In the genomic region with DNA sequence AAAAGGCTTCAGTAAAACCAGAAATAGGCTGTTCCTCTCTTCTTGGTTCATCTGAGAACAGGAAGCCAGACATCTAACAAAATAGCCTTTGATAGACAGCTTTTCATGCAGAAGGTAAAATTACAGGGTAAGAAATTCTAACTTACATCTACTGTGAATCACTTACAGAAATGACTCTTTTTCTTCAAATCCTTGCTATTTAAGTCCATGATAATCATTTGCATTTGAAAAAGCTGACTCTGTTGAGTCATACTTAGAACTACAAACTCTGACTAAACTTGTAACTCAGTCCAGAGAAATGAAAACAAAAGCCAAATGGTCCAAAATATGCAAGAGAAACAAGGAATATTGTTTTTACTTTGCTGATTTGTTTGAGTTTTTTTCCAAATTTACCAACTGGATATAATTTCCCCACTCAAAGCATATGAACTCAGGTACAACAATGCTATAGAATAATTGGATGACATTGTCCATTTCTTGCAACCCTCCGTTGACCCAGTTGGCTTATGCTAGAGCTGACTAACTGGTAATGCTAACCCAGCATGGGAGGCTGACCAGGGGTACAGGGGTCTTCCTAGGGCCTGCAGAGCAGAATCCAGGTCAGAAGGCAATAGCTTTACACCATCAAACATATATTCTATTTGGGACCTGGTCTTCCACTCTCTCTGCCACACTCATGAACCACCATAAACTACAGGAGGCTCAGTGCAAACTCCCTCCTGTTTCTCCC, we compare ENCODE assay signal across 9 cellular contexts. TPM values are rescaled to one million over a fixed set of nuclear protein-coding genes. Genes with fewer than 3 reads are reported as not detected.
A peak's percentile ranks its signal among the peaks of the same experiment; 100 is the strongest.
DNase-seq lines count a peak whose midpoint lies in the region; ATAC-seq, FAIRE-seq and TF ChIP-seq lines count a peak whose summit lies in the region.
"Had no signal": no experiment of that assay in that cellular context is flagged by ENCODE, and none has a peak within 500 bp of the region (broad histone marks: within the 10 kb centered on the region; RNA-seq: fewer than 3 reads in every experiment).

No MANE protein-coding gene starts in this region.

- no peaks in the 10 kb centered on the region for H3K9me3 ChIP-seq in BE2C
- H3K9me3 ChIP-seq: adrenal gland had no signal

- FAIRE-seq in GM19239 (lab: Jason Lieb, UNC), result no peak

- H3K36me3 ChIP-seq in BE2C, result no peaks in the 10 kb centered on the region
- H3K36me3 ChIP-seq: adrenal gland had no signal

- peak; percentile 71 for ATAC-seq in GM21515 (IDR thresholded peaks at IDR 0.05; ENCODE audit: unreplicated experiment)
- ATAC-seq in HG03565 (IDR thresholded peaks at IDR 0.05; ENCODE audit: unreplicated experiment), result peak; percentile 81

- H3K27me3 ChIP-seq in BE2C, result no peaks in the 10 kb centered on the region
- H3K27me3 ChIP-seq: adrenal gland had no signal

- H3K4me1 ChIP-seq in BE2C, result peaks cover 2% of the 10 kb centered on the region; the same call in 1 of the 2 replicates

- TF ChIP-seq CTCF in GM10266 (IDR thresholded peaks at IDR 0.05; ENCODE audit: control insufficient read depth, insufficient read depth, low read depth, missing control alignments), result no peak
- no peak for TF ChIP-seq CTCF in fibroblast of pulmonary artery (IDR thresholded peaks at IDR 0.05; ENCODE audit: low read length, missing control alignments)
- no peak for TF ChIP-seq CTCF in BE2C (IDR thresholded peaks at IDR 0.05; ENCODE audit: low read depth, low read length)

- peak; percentile 48 for DNase-seq in GM10266 (ENCODE audit: extremely low spot score)
- DNase-seq in fibroblast of pulmonary artery (ENCODE audit: low read depth), result peak; percentile 60
- DNase-seq in GM19239 (ENCODE audit: insufficient read length, low spot score), result no peak
- DNase-seq in T1000 (lab: John Stamatoyannopoulos, UW), result no peak
- no peak for DNase-seq in BE2C
- DNase-seq in NCI-H2081 (lab: John Stamatoyannopoulos, UW), result no peak
- DNase-seq: adrenal gland had no signal

- H3K4me3 ChIP-seq in fibroblast of pulmonary artery (replicated peaks; ENCODE audit: low read depth, low read length) (no peak overlapping the region), BE2C (ENCODE audit: low read depth, low read length) (no peak overlapping the region)
- H3K4me3 ChIP-seq: adrenal gland had no signal

RNA-seq across cellular contexts. Expression of a gene that starts 18.8 kb away (rescaled TPM):
- polyA plus RNA-seq in BE2C (2012; ENCODE audit: insufficient read depth, insufficient read length, low read depth), result 9.5 TPM

RNA-seq across cellular contexts. Expression of a gene that starts 49.5 kb away (rescaled TPM):
- polyA plus RNA-seq in BE2C (2012; ENCODE audit: insufficient read depth, insufficient read length, low read depth), result 15.7 TPM

RNA-seq across cellular contexts. Expression of a gene that starts 49.6 kb away (rescaled TPM):
- 21.9 TPM for polyA plus RNA-seq in BE2C (2012; ENCODE audit: insufficient read depth, insufficient read length, low read depth)

Comparison
In these comparisons a context has a peak if more than half of its experiments do, and no peak if none do; other contexts are left out.
1. DNase-seq: peak in GM10266 (single experiment) and fibroblast of pulmonary artery (single experiment); none in GM19239 (single experiment), T1000 (single experiment), BE2C (single experiment) and NCI-H2081 (0 of 2).